10 cellular contexts compared by ENCODE assay signal in the genomic region with DNA sequence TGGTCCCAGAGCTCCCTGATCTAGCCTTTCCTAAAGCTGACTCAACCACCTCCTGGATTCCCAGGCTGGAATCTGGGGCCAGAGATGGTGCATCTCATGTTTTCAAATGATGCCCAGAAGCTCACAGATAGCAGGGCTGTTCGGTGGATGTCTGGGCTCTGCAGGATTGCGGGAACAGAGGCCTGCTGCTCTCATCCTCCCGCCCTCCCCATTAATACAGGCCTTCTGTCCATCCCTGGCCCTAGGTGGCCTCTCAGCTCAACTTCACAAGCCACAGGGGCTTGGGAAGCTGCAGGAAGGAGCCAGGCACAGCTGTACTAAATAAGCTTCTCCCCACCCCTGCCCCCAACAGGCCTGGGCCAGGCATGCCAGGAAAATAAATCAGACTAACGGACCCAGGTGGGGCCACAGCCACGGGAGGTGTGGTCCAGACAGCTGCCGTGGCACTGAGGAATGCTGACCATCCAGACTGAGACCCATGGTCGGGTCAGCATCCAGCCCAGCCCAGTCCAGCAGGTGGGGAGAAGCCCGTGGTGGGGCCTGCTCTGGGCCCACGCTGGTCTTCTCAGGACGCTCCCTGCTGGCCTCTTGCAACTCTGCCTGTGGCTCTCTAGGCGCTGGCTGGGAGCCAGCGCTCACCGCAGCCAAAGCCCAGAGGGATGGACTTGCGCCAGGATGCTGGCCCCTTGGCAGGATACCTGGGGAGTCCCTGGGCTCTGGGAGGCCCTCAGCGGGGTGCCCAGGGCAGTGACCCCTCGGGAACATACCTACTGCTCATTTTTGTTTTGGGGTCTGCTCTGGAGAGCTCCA. TPM values are rescaled to one million over a fixed set of nuclear protein-coding genes. Genes with fewer than 3 reads are reported as not detected.
DNase-seq lines count a peak whose midpoint lies in the region; FAIRE-seq and TF ChIP-seq lines count a peak whose summit lies in the region.
"Had no signal": no experiment of that assay in that cellular context is flagged by ENCODE, and none has a peak within 500 bp of the region (broad histone marks: within the 10 kb centered on the region; RNA-seq: fewer than 3 reads in every experiment).

No MANE protein-coding gene starts in this region.

- no peak overlapping the region for H4K5ac ChIP-seq in mesendoderm (ENCODE audit: low read length)

- H3K27ac Mint-ChIP-seq in Calu3 (ENCODE audit: unreplicated experiment) (no peak overlapping the region), brain (peak overlapping the region; percentile 38 to 94 (median 60))

- no peak overlapping the region for H3K4me3 ChIP-seq in mesendoderm (ENCODE audit: low read length)
- no peak overlapping the region for H3K4me3 ChIP-seq in effector memory CD4-positive, alpha-beta T cell (ENCODE audit: insufficient read depth, low read depth, low read length, poor library complexity, severe bottlenecking)

- H3K9ac ChIP-seq in mesendoderm (ENCODE audit: low read length): no peak overlapping the region

- H3K9me3 Mint-ChIP-seq in Calu3 (ENCODE audit: low read depth, unreplicated experiment): no peaks in the 10 kb centered on the region
- H3K9me3 Mint-ChIP-seq in brain: peaks cover 0 to 7% (median 0%) of the 10 kb centered on the region in 5 experiments

- H3K79me2 ChIP-seq in mesendoderm (ENCODE audit: control insufficient read depth, insufficient read depth, low read length): no peaks in the 10 kb centered on the region

- no peak overlapping the region for H3K4me2 ChIP-seq in mesendoderm (ENCODE audit: low read length)

- peaks cover 24% of the 10 kb centered on the region for H3K4me1 Mint-ChIP-seq in Calu3 (ENCODE audit: low read depth, unreplicated experiment)
- peaks cover 34% of the 10 kb centered on the region for H3K4me1 Mint-ChIP-seq in brain

- no peak overlapping the region for H3K4ac ChIP-seq in mesendoderm (ENCODE audit: low read depth, low read length)

- H3K79me1 ChIP-seq in mesendoderm (ENCODE audit: low read length): no peaks in the 10 kb centered on the region

- no peaks in the 10 kb centered on the region for H3K36me3 ChIP-seq in mesendoderm (ENCODE audit: control insufficient read depth, insufficient read depth, low read length)
- H3K36me3 ChIP-seq in effector memory CD4-positive, alpha-beta T cell (ENCODE audit: control insufficient read depth, insufficient read depth, low read length): no peaks in the 10 kb centered on the region

- H4K8ac ChIP-seq in mesendoderm (ENCODE audit: low read depth, low read length): no peak overlapping the region

- WGBS in mesendoderm (ENCODE audit: extremely low coverage, insufficient coverage, low lambda C conversion rate): no CpG with 5 or more reads among the region's 16 CpGs

- H2BK5ac ChIP-seq in mesendoderm (ENCODE audit: low read length): no peak overlapping the region

- DNase-seq in Calu3: peak; percentile 82
- peak; percentile 69 for DNase-seq in NCI-H2029 (lab: John Stamatoyannopoulos, UW)
- DNase-seq in mesendoderm: peak; percentile 41
- DNase-seq in D721Med (ENCODE audit: insufficient read length, low spot score): no peak
- no peak for DNase-seq in effector memory CD4-positive, alpha-beta T cell
- DNase-seq in inferior parietal cortex (ENCODE audit: extremely low spot score): no peak
- DNase-seq in GM19240 (ENCODE audit: insufficient read length, low spot score): no peak

- H3K27me3 ChIP-seq in mesendoderm (ENCODE audit: insufficient read depth, low read length, poor library complexity): no peaks in the 10 kb centered on the region
- no peaks in the 10 kb centered on the region for H3K27me3 ChIP-seq in effector memory CD4-positive, alpha-beta T cell (replicated peaks; ENCODE audit: control insufficient read depth, insufficient read depth, low read length, poor library complexity, severe bottlenecking)

- no peaks in the 10 kb centered on the region for H3K4me1 ChIP-seq in mesendoderm (ENCODE audit: control insufficient read depth, low read depth, low read length)
- no peaks in the 10 kb centered on the region for H3K4me1 ChIP-seq in effector memory CD4-positive, alpha-beta T cell (ENCODE audit: control insufficient read depth, insufficient read depth, low read length, poor library complexity, severe bottlenecking)

- no peak overlapping the region for H2BK15ac ChIP-seq in mesendoderm (replicated peaks; ENCODE audit: low read depth)

- no peak overlapping the region for H3K18ac ChIP-seq in mesendoderm (ENCODE audit: low read length)

- no peak overlapping the region for H3K56ac ChIP-seq in mesendoderm (ENCODE audit: low read length)

- no peak overlapping the region for H2BK120ac ChIP-seq in mesendoderm (ENCODE audit: low read depth, low read length)

- H3K4me3 Mint-ChIP-seq in Calu3 (ENCODE audit: low read depth, unreplicated experiment) (peak overlapping the region; percentile 4), brain (peak overlapping the region in 2 of 5 experiments; percentile 8 to 24)

- H3K36me3 Mint-ChIP-seq in Calu3 (ENCODE audit: insufficient read depth, unreplicated experiment) (peaks cover 9% of the 10 kb centered on the region), brain (no peaks in the 10 kb centered on the region)

- intact Hi-C loops in Calu3 (cut with micrococcal nuclease; ENCODE audit: unreplicated experiment): loop anchor here (5.0 kb wide), 2 partner anchors 158 to 313 kb away; partner anchors contain the start of gene PTK6

- H3K23ac ChIP-seq in mesendoderm (ENCODE audit: low read length): no peak overlapping the region

- peaks cover 35% of the 10 kb centered on the region for H3K27me3 Mint-ChIP-seq in Calu3 (ENCODE audit: unreplicated experiment)
- H3K27me3 Mint-ChIP-seq in brain: peaks cover 16% of the 10 kb centered on the region

- TF ChIP-seq CTCF in Calu3 (IDR thresholded peaks at IDR 0.05; ENCODE audit: unreplicated experiment) (no peak), brain (conservative IDR thresholded peaks at IDR 0.05) (peak; percentile 6 to 38), D721Med (IDR thresholded peaks at IDR 0.05; ENCODE audit: insufficient read depth, missing control alignments) (no peak)

- no peak overlapping the region for H3K27ac ChIP-seq in mesendoderm (ENCODE audit: low read depth, low read length)
- H3K27ac ChIP-seq in effector memory CD4-positive, alpha-beta T cell (ENCODE audit: insufficient read depth, low read length, poor library complexity, severe bottlenecking): no peak overlapping the region

- H3K9me3 ChIP-seq in effector memory CD4-positive, alpha-beta T cell (ENCODE audit: control insufficient read depth, low read length): no peaks in the 10 kb centered on the region

- BruUV-seq in Calu3 (replicated peaks; lab: Mats Ljungman, UMichigan): no TSS peak

- H2AK5ac ChIP-seq in mesendoderm (ENCODE audit: low read length): no peak overlapping the region

- FAIRE-seq in D721Med (lab: Jason Lieb, UNC): no peak
- FAIRE-seq: colon had no signal

- CTCF ChIA-PET in Calu3 (lab: Charles Lee): interaction anchor here (0.6 to 4.6 kb wide), 19 partner anchors 9 to 157 kb away, joined by 3 to 68 read pairs (median 6); partner anchors contain the start of genes ARFGAP1, BIRC7 and NKAIN4

RNA-seq across cellular contexts. Expression of gene YTHDF1, which starts 8.5 kb away (rescaled TPM):
- total RNA-seq in Calu3 (2022): 93.4 and 94.4 TPM in 2 replicates
- polyA plus RNA-seq in brain (ENCODE audit: insufficient read depth, low read depth, low replicate concordance): 41.3 TPM
- polyA plus RNA-seq in mesendoderm (2013, experiment 1 of 2): 54.2 TPM
- polyA plus RNA-seq in mesendoderm (2013, experiment 2 of 2): 53.8 TPM

RNA-seq across cellular contexts. Expression of gene BIRC7, which starts 11.2 kb away (rescaled TPM):
- 0.26 TPM in 1 of 2 replicates, not detected in the other for total RNA-seq in Calu3 (2022)
- polyA plus RNA-seq in brain (ENCODE audit: insufficient read depth, low read depth, low replicate concordance): not detected
- not detected for polyA plus RNA-seq in mesendoderm (2013, experiment 1 of 2)
- not detected for polyA plus RNA-seq in mesendoderm (2013, experiment 2 of 2)
- total RNA-seq: skeletal muscle tissue had no signal

RNA-seq across cellular contexts. Expression of gene NKAIN4, which starts 29.8 kb away (rescaled TPM):
- total RNA-seq in Calu3 (2022): not detected in 2 replicates
- 17.7 TPM for polyA plus RNA-seq in brain (ENCODE audit: insufficient read depth, low read depth, low replicate concordance)
- 0.41 TPM for polyA plus RNA-seq in mesendoderm (2013, experiment 1 of 2)
- polyA plus RNA-seq in mesendoderm (2013, experiment 2 of 2): 0.59 TPM

RNA-seq across cellular contexts. Expression of gene ARFGAP1, which starts 48.1 kb away (rescaled TPM):
- total RNA-seq in Calu3 (2022): 127 and 146 TPM in 2 replicates
- polyA plus RNA-seq in brain (ENCODE audit: insufficient read depth, low read depth, low replicate concordance): 42.2 TPM
- 36.8 TPM for polyA plus RNA-seq in mesendoderm (2013, experiment 1 of 2)
- 36.1 TPM for polyA plus RNA-seq in mesendoderm (2013, experiment 2 of 2)

Comparison
In these comparisons a context has a peak if more than half of its experiments do, and no peak if none do; other contexts are left out.
1. DNase-seq: peak in Calu3 (single experiment), NCI-H2029 (single experiment) and mesendoderm (single experiment); none in D721Med (single experiment), effector memory CD4-positive, alpha-beta T cell (0 of 3), inferior parietal cortex (single experiment) and GM19240 (single experiment).
2. CTCF ChIP-seq: peak in brain (2 of 2); none in Calu3 (single experiment) and D721Med (single experiment).